ENCODE assay signal across 34 cellular contexts in the genomic region with DNA sequence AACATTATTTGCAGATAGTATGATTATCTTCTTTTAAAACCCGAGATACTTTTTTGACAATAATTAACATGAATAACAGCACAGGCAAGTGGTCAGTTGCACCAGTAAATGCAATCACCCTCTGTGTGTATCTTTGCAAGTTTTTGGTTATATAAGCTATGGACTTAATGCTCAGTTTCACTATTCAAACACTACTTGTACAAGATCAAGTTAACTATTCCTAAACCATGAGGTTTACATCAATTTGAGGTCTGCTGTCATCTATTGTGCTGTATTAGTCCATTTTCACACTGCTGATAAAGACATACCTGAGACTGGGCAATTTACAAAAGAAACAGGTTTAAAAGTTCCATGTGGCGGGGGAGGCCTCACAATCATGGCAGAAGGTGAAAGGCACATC.
"Had no signal": no experiment of that assay in that cellular context is flagged by ENCODE, and none has a peak within 500 bp of the region (broad histone marks: within the 10 kb centered on the region; RNA-seq: fewer than 3 reads in every experiment).

No MANE protein-coding gene starts in this region.

- H3K36me3 ChIP-seq: adrenal gland, ascending aorta, brain microvascular endothelial cell, breast epithelium, cardiac muscle cell had no signal

- H3K4me3 ChIP-seq: adrenal gland, ascending aorta, body of pancreas, breast epithelium, cardiac muscle cell had no signal

- FAIRE-seq: astrocyte, bronchial epithelial cell had no signal

- H3K27ac ChIP-seq: adrenal gland, ascending aorta, body of pancreas, brain microvascular endothelial cell, breast epithelium, cardiac muscle cell had no signal

- ATAC-seq: activated naive CD4-positive, alpha-beta T cell treated with anti-CD3 and anti-CD28 coated beads, Interleukin-2, amount 50 U/mL, for 72 hours; activated naive CD8-positive, alpha-beta T cell treated with anti-CD3 and anti-CD28 coated beads, Interleukin-2, amount 50 U/mL, for 24 hours; activated T-cell treated with anti-CD3 and anti-CD28 coated beads, Interleukin-2, amount 50 U/mL, for 4 hours; activated T-cell treated with anti-CD3 and anti-CD28 coated beads, Interleukin-2, amount 50 U/mL, for 72 hours; activated T-helper 17 cell treated with anti-CD3 and anti-CD28 coated beads, Interleukin-2, amount 50 U/mL, for 72 hours; body of pancreas had no signal

- H3K4me1 ChIP-seq: adrenal gland, ascending aorta, body of pancreas, breast epithelium had no signal

- H3K27me3 ChIP-seq: adrenal gland, ascending aorta, body of pancreas, brain microvascular endothelial cell, breast epithelium, cardiac muscle cell had no signal

- DNase-seq: activated effector memory CD4-positive, alpha-beta T cell treated with anti-CD3 and anti-CD28 coated beads, Interleukin-2, amount 50 U/mL, for 16 hours; activated effector memory CD4-positive, alpha-beta T cell treated with Interleukin-2 at 50 U/mL for 16 hours; activated gamma-delta T cell; activated gamma-delta T cell treated with Interleukin-2 at 50 U/mL for 16 hours; activated naive CD4-positive, alpha-beta T cell; activated naive CD4-positive, alpha-beta T cell treated with anti-CD3 and anti-CD28 coated beads for 36 hours; activated naive CD4-positive, alpha-beta T cell treated with anti-CD3 and anti-CD28 coated beads, Interleukin-2, amount 10 ng/mL, durations not matched to agents 7 days and 5 days; activated naive CD4-positive, alpha-beta T cell treated with anti-CD3 and anti-CD28 coated beads, Interleukin-2, amount 50 U/mL, for 16 hours; activated naive CD4-positive, alpha-beta T cell treated with Interleukin-2 at 50 U/mL for 16 hours; activated naive CD8-positive, alpha-beta T cell treated with anti-CD3 and anti-CD28 coated beads for 36 hours; activated naive CD8-positive, alpha-beta T cell treated with anti-CD3 and anti-CD28 coated beads, Interleukin-2, amount 10 ng/mL, durations not matched to agents 7 days and 5 days; activated naive CD8-positive, alpha-beta T cell treated with anti-CD3 and anti-CD28 coated beads, Interleukin-2, amount 50 U/mL, for 24 hours; activated T-cell treated with anti-CD3 and anti-CD28 coated beads, Interleukin-2, amount 50 U/mL, for 1 hour; activated T-cell treated with anti-CD3 and anti-CD28 coated beads, Interleukin-2, amount 50 U/mL, for 24 hours; activated T-cell treated with anti-CD3 and anti-CD28 coated beads, Interleukin-2, amount 50 U/mL, for 4 hours; activated T-cell treated with anti-CD3 and anti-CD28 coated beads, Interleukin-2, amount 50 U/mL, for 48 hours; activated T-cell treated with anti-CD3 and anti-CD28 coated beads, Interleukin-2, amount 50 U/mL, for 72 hours; adrenal gland; amniotic stem cell; amygdala; anterior cingulate cortex; aorta; body of pancreas; brain microvascular endothelial cell; caudate nucleus; central memory CD4-positive, alpha-beta T cell; cerebellar nuclear complex had no signal

- H3K9me3 ChIP-seq: adrenal gland, ascending aorta, body of pancreas had no signal
